6 cellular contexts compared by ENCODE assay signal in genomic region chr17:75869282-75870141, GRCh38. TPM values are rescaled to one million over a fixed set of nuclear protein-coding genes. Genes with fewer than 3 reads are reported as not detected.
A peak's percentile ranks its signal among the peaks of the same experiment; 100 is the strongest.
DNase-seq lines count a peak whose midpoint lies in the region; ATAC-seq and TF ChIP-seq lines count a peak whose summit lies in the region.

No MANE protein-coding gene starts in this region.

- TF ChIP-seq POLR2A in stomach (IDR thresholded peaks at IDR 0.05), result no peak

- DNase-seq in Panc1 (ENCODE audit: low read depth, low spot score) (no peak), fibroblast of villous mesenchyme (ENCODE audit: low read depth) (peak; percentile 84), stomach (no peak), NAMALWA (ENCODE audit: low spot score) (no peak), DMS114 treated with DMSO at 0.1 percent for 48 hours (lab: John Stamatoyannopoulos, UW; ENCODE audit: unreplicated experiment) (no peak)
- no peak for DNase-seq in naive thymus-derived CD8-positive, alpha-beta T cell

- H3K9me3 ChIP-seq in Panc1 (ENCODE audit: control insufficient read depth, insufficient read depth, low read depth, low read length) (no peaks in the 10 kb centered on the region), stomach (no peaks in the 10 kb centered on the region)

- H3K27me3 ChIP-seq in Panc1 (ENCODE audit: control insufficient read depth, insufficient read depth, low read length), result no peaks in the 10 kb centered on the region
- no peaks in the 10 kb centered on the region for H3K27me3 ChIP-seq in stomach

- POLR2A ChIA-PET in Panc1 (lab: Charles Lee), result interaction anchor here (0.6 kb wide), 1 partner anchor 9 kb away, joined by 4 read pairs; no protein-coding TSS in a partner anchor
- POLR2A ChIA-PET in naive thymus-derived CD8-positive, alpha-beta T cell (lab: Charles Lee), result interaction anchor here (0.6 to 1.5 kb wide), 3 partner anchors 9 to 950 kb away, joined by 3 to 4 read pairs (median 3); partner anchors contain the start of gene TRIM47

- TF ChIP-seq CTCF in Panc1 (IDR thresholded peaks at IDR 0.05) (no peak), fibroblast of villous mesenchyme (IDR thresholded peaks at IDR 0.05; ENCODE audit: insufficient read depth, low read depth, low read length) (no peak), stomach (IDR thresholded peaks at IDR 0.05) (no peak)

- no peaks in the 10 kb centered on the region for H3K27me3 Mint-ChIP-seq in naive thymus-derived CD8-positive, alpha-beta T cell

- BruUV-seq in Panc1 (replicated peaks; lab: Mats Ljungman, UMichigan), result no TSS peak

- H3K27ac Mint-ChIP-seq in naive thymus-derived CD8-positive, alpha-beta T cell, result peak overlapping the region in 3 of 10 donors; percentile 7 to 64 (median 52)

- WGBS in stomach, 5 donors, result 28 to 54% (median 40%) methylated on average over 23 of the region's 23 CpGs

- H3K4me3 Mint-ChIP-seq in naive thymus-derived CD8-positive, alpha-beta T cell, result no peak overlapping the region

- CTCF ChIA-PET in Panc1 (lab: Charles Lee), result no interaction called here

- H3K27ac ChIP-seq in Panc1 (ENCODE audit: low read length) (peak overlapping the region; percentile 67; the same call in 1 of the 2 replicates), stomach (peak overlapping the region; percentile 74 to 88 (median 81))

- H3K36me3 ChIP-seq in Panc1 (ENCODE audit: control insufficient read depth, insufficient read depth, low read length) (no peaks in the 10 kb centered on the region), stomach (peaks cover 4 to 10% (median 8%) of the 10 kb centered on the region in 4 donors)

- in situ Hi-C loops in Panc1 (cut with HindIII; ENCODE audit: low pct_unique_long_range_greater_than_20kb, low sequenced_read_pairs), result no loop called here

- no peaks in the 10 kb centered on the region for H3K36me3 Mint-ChIP-seq in naive thymus-derived CD8-positive, alpha-beta T cell

- peaks cover 2 to 36% (median 29%) of the 10 kb centered on the region in 4 donors for H3K4me1 Mint-ChIP-seq in naive thymus-derived CD8-positive, alpha-beta T cell

- no peaks in the 10 kb centered on the region for H3K9me3 Mint-ChIP-seq in naive thymus-derived CD8-positive, alpha-beta T cell

- intact Hi-C loops in Panc1 (cut with micrococcal nuclease; ENCODE audit: unreplicated experiment) (no loop called here), stomach (cut with DNase I; ENCODE audit: low total_unique reads) (no loop called here)

- H3K4me1 ChIP-seq in Panc1 (ENCODE audit: control insufficient read depth, insufficient read depth, low read length) (peaks cover 19% of the 10 kb centered on the region), stomach (peaks cover 26 to 62% (median 56%) of the 10 kb centered on the region in 4 donors)

- TF ChIP-seq EP300 in stomach (IDR thresholded peaks at IDR 0.05), result no peak

- ATAC-seq in Panc1, result no peak
- no peak for ATAC-seq in naive thymus-derived CD8-positive, alpha-beta T cell

- H3K4me3 ChIP-seq in Panc1 (ENCODE audit: low read depth in 2 of 2, low read length in 2 of 2), result no peak overlapping the region
- peak overlapping the region; percentile 6 for H3K4me3 ChIP-seq in fibroblast of villous mesenchyme (ENCODE audit: low read depth, low read length)
- H3K4me3 ChIP-seq in stomach, result peak overlapping the region in 2 of 4 donors; percentile 4 to 22

RNA-seq across cellular contexts. Expression of gene TRIM47, which starts 8.9 kb away (rescaled TPM):
- total RNA-seq in Panc1 (2021; ENCODE audit: unreplicated experiment) (125 TPM), fibroblast of villous mesenchyme (13.5 and 15.1 TPM in 2 replicates), stomach (10 to 100 TPM in 4 of 5 donors, 1 to 10 TPM in 1; 3.5 to 40.4 (median 11.9) TPM)
- polyA plus RNA-seq in Panc1 (2012; ENCODE audit: insufficient read length), result 145 TPM
- polyA plus RNA-seq in stomach, result 10 to 100 TPM; 24.2 to 34.7 (median 28.4) TPM
- total RNA-seq in naive thymus-derived CD8-positive, alpha-beta T cell, result 1 to 10 TPM; 9.7 to 9.9 TPM
- 1 to 10 TPM; 1.9 to 8.5 (median 4.2) TPM for polyA plus RNA-seq in naive thymus-derived CD8-positive, alpha-beta T cell

RNA-seq across cellular contexts. Expression of gene WBP2, which starts 14.4 kb away (rescaled TPM):
- total RNA-seq in Panc1 (2021; ENCODE audit: unreplicated experiment) (163 TPM), fibroblast of villous mesenchyme (18.4 and 26.8 TPM in 2 replicates), stomach (100 to 1,000 TPM in 1 of 5 donors, 10 to 100 TPM in 4; 28.6 to 122 (median 46.1) TPM)
- 195 TPM for polyA plus RNA-seq in Panc1 (2012; ENCODE audit: insufficient read length)
- polyA plus RNA-seq in stomach, result 100 to 1,000 TPM in 1 of 3 donors, 10 to 100 TPM in 2; 87.3 to 104 (median 98.6) TPM
- total RNA-seq in naive thymus-derived CD8-positive, alpha-beta T cell, result 100 to 1,000 TPM; 152 to 156 TPM
- 10 to 100 TPM; 58.1 to 95.1 (median 70.6) TPM for polyA plus RNA-seq in naive thymus-derived CD8-positive, alpha-beta T cell

RNA-seq across cellular contexts. Expression of gene UNC13D, which starts 25.3 kb away (rescaled TPM):
- total RNA-seq in Panc1 (2021; ENCODE audit: unreplicated experiment) (12.7 TPM), fibroblast of villous mesenchyme (0.86 and 1.6 TPM in 2 replicates), stomach (10 to 100 TPM in 4 of 5 donors, 1 to 10 TPM in 1; 9.0 to 45.5 (median 25.5) TPM)
- polyA plus RNA-seq in Panc1 (2012; ENCODE audit: insufficient read length), result 6.7 TPM
- polyA plus RNA-seq in stomach, result 10 to 100 TPM in 2 of 3 donors, 1 to 10 TPM in 1; 6.4 to 18.5 (median 17.9) TPM
- total RNA-seq in naive thymus-derived CD8-positive, alpha-beta T cell, result 100 to 1,000 TPM; 147 to 153 TPM
- polyA plus RNA-seq in naive thymus-derived CD8-positive, alpha-beta T cell, result 10 to 100 TPM; 50.3 to 78.0 (median 54.0) TPM

RNA-seq across cellular contexts. Expression of gene TRIM65, which starts 27.2 kb away (rescaled TPM):
- total RNA-seq in Panc1 (2021; ENCODE audit: unreplicated experiment) (48.6 TPM), fibroblast of villous mesenchyme (21.9 and 22.5 TPM in 2 replicates), stomach (10 to 100 TPM in 3 of 5 donors, 1 to 10 TPM in 1, not detected in 1; 9.2 to 26.6 (median 16.9) TPM)
- polyA plus RNA-seq in Panc1 (2012; ENCODE audit: insufficient read length), result 51.2 TPM
- 10 to 100 TPM in 1 of 3 donors, 1 to 10 TPM in 2; 8.1 to 10.6 (median 9.5) TPM for polyA plus RNA-seq in stomach
- 10 to 100 TPM; 34.5 to 40.9 TPM for total RNA-seq in naive thymus-derived CD8-positive, alpha-beta T cell
- 10 to 100 TPM; 13.4 to 31.8 (median 18.9) TPM for polyA plus RNA-seq in naive thymus-derived CD8-positive, alpha-beta T cell

RNA-seq across cellular contexts. Expression of gene MRPL38, which starts 35.2 kb away (rescaled TPM):
- total RNA-seq in Panc1 (2021; ENCODE audit: unreplicated experiment) (165 TPM), fibroblast of villous mesenchyme (33.7 and 45.1 TPM in 2 replicates), stomach (100 to 1,000 TPM in 1 of 5 donors, 10 to 100 TPM in 3, 1 to 10 TPM in 1; 9.3 to 244 (median 29.9) TPM)
- 180 TPM for polyA plus RNA-seq in Panc1 (2012; ENCODE audit: insufficient read length)
- polyA plus RNA-seq in stomach, result 10 to 100 TPM; 54.2 to 89.2 (median 73.9) TPM
- total RNA-seq in naive thymus-derived CD8-positive, alpha-beta T cell, result 100 to 1,000 TPM; 167 to 178 TPM
- polyA plus RNA-seq in naive thymus-derived CD8-positive, alpha-beta T cell, result 10 to 100 TPM; 56.4 to 78.7 (median 64.7) TPM
